Comparison of ENCODE assay signal across 26 cellular contexts in the genomic region with DNA sequence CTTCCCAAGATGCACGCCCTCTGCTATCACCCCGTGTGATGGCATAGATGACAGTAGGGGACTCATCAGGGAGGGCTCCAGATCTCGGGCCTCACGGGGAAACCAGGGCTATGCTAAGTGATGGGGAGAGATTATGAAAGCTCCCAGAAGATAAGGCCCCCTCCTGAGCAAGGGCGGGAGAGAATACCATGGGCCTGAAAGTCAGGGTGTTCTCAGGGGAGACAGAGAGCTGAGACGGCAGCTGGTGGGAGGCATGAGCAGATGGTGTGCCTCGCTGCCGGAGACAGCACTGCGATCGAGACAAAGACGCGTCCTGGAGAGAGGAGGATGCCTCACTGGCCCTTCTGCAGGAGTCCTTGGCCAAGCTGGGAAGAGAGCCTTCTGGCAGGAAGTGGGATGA.
DNase-seq lines count a peak whose midpoint lies in the region; ATAC-seq, FAIRE-seq and TF ChIP-seq lines count a peak whose summit lies in the region.
"Had no signal": no experiment of that assay in that cellular context is flagged by ENCODE, and none has a peak within 500 bp of the region (broad histone marks: within the 10 kb centered on the region; RNA-seq: fewer than 3 reads in every experiment).

No MANE protein-coding gene starts in this region.

- H3K9me3 ChIP-seq in A549 = peaks cover 8% of the 10 kb centered on the region; the same call in 2 of the 3 replicates
- H3K9me3 ChIP-seq: thyroid gland had no signal

- in situ Hi-C loops in G401 (cut with HindIII; ENCODE audit: low sequenced_read_pairs) = no loop called here

- no peak overlapping the region for H3K27ac Mint-ChIP-seq in activated T-helper 17 cell treated with anti-CD3 and anti-CD28 coated beads, Interleukin-2, amount 50 U/mL, for 72 hours
- H3K27ac Mint-ChIP-seq: activated CD4-positive, alpha-beta memory T cell treated with anti-CD3 and anti-CD28 coated beads for 36 hours; activated T-helper 2 cell treated with anti-CD3 and anti-CD28 coated beads, Interferon-gamma antibody, Interleukin-2, Interleukin-4, amounts not matched to agents 10 μg/mL and 5 μg/mL and 100 μg/mL, durations not matched to agents 14 hours and 24 hours and 36 hours; B cell had no signal

- H4K8ac ChIP-seq in mesendoderm (ENCODE audit: low read depth, low read length) = no peak overlapping the region

- no peaks in the 10 kb centered on the region for H3K27me3 ChIP-seq in mesendoderm (ENCODE audit: insufficient read depth, low read length, poor library complexity)
- H3K27me3 ChIP-seq: thyroid gland had no signal

- no peaks in the 10 kb centered on the region for H3K4me1 Mint-ChIP-seq in activated T-helper 17 cell treated with anti-CD3 and anti-CD28 coated beads, Interleukin-2, amount 50 U/mL, for 72 hours
- H3K4me1 Mint-ChIP-seq: B cell; stimulated activated naive CD8-positive, alpha-beta T cell treated with anti-CD3 and anti-CD28 coated beads, Interleukin-15, amount 100 ng/mL, for 72 hours had no signal

- H3K27ac ChIP-seq in A549 = no peak overlapping the region
- H3K27ac ChIP-seq in mesendoderm (ENCODE audit: low read depth, low read length) = no peak overlapping the region
- H3K27ac ChIP-seq: coronary artery, heart left ventricle, skin epidermis, thyroid gland had no signal

- no peak overlapping the region for H2AK5ac ChIP-seq in mesendoderm (ENCODE audit: low read length)

- H3K79me1 ChIP-seq in mesendoderm (ENCODE audit: low read length) = no peaks in the 10 kb centered on the region

- FAIRE-seq in A549 (lab: Jason Lieb, UNC) = no peak
- FAIRE-seq: GM18507, HTR-8/SVneo had no signal

- H3K4me3 Mint-ChIP-seq in activated T-helper 17 cell treated with anti-CD3 and anti-CD28 coated beads, Interleukin-2, amount 50 U/mL, for 72 hours = no peak overlapping the region
- H3K4me3 Mint-ChIP-seq: activated CD4-positive, alpha-beta memory T cell treated with anti-CD3 and anti-CD28 coated beads for 36 hours; B cell; stimulated activated naive CD8-positive, alpha-beta T cell treated with anti-CD3 and anti-CD28 coated beads, Interleukin-15, amount 100 ng/mL, for 72 hours had no signal

- no peak overlapping the region for H3K18ac ChIP-seq in mesendoderm (ENCODE audit: low read length)

- H3K4ac ChIP-seq in mesendoderm (ENCODE audit: low read depth, low read length) = no peak overlapping the region

- POLR2A ChIA-PET in A549 (lab: Yijun Ruan, JAX) = no interaction called here

- no peak overlapping the region for H3K9ac ChIP-seq in mesendoderm (ENCODE audit: low read length)

- no peak overlapping the region for H3K56ac ChIP-seq in mesendoderm (ENCODE audit: low read length)

- no peak for TF ChIP-seq POLR2A in A549 (IDR thresholded peaks at IDR 0.05; ENCODE audit: low read length)

- H2BK120ac ChIP-seq in mesendoderm (ENCODE audit: low read depth, low read length) = no peak overlapping the region

- TF ChIP-seq EP300 in A549 (IDR thresholded peaks at IDR 0.05) = no peak

- no peaks in the 10 kb centered on the region for H3K27me3 Mint-ChIP-seq in activated T-helper 17 cell treated with anti-CD3 and anti-CD28 coated beads, Interleukin-2, amount 50 U/mL, for 72 hours

- DNase-seq in A549 (ENCODE audit: low read depth in 1 of 2, low spot score in 1 of 2) = no peak
- peak; percentile 58 for DNase-seq in G401 (ENCODE audit: low spot score)
- DNase-seq in NCI-H524 treated with DMSO at 0.1 percent for 48 hours (lab: John Stamatoyannopoulos, UW) = peak; percentile 96
- peak; percentile 4 for DNase-seq in mesendoderm
- DNase-seq in NCI-H1436 treated with DMSO at 0.1 percent for 48 hours (lab: John Stamatoyannopoulos, UW) = no peak
- DNase-seq: activated CD4-positive, alpha-beta memory T cell treated with anti-CD3 and anti-CD28 coated beads for 36 hours; activated CD8-positive, alpha-beta memory T cell treated with anti-CD3 and anti-CD28 coated beads, Interleukin-2, amount 50 U/mL, for 48 hours; foreskin fibroblast; heart left ventricle; KBM-7; NCI-H1417; nucleus accumbens; stimulated activated CD8-positive, alpha-beta memory T cell treated with anti-CD3 and anti-CD28 coated beads, Interleukin-4, amount 100 ng/mL, for 48 hours; stimulated activated naive CD8-positive, alpha-beta T cell treated with anti-CD3 and anti-CD28 coated beads, Interleukin-15, amount 100 ng/mL, for 72 hours; T-helper 1 cell; thyroid gland had no signal

- CTCF ChIA-PET in A549 (lab: Yijun Ruan, JAX) = interaction anchor here (0.8 to 1.2 kb wide), 2 partner anchors 19 to 134 kb away, joined by 3 to 4 read pairs; no protein-coding TSS in a partner anchor

- no peaks in the 10 kb centered on the region for H3K79me2 ChIP-seq in mesendoderm (ENCODE audit: control insufficient read depth, insufficient read depth, low read length)

- no peaks in the 10 kb centered on the region for H3K36me3 ChIP-seq in mesendoderm (ENCODE audit: control insufficient read depth, insufficient read depth, low read length)
- H3K36me3 ChIP-seq: heart left ventricle, thyroid gland had no signal

- no peak overlapping the region for H4K5ac ChIP-seq in mesendoderm (ENCODE audit: low read length)

- WGBS in A549 (ENCODE audit: missing lambda C conversion rate) = 57% methylated on average over 12 of the region's 12 CpGs
- no CpG with 5 or more reads among the region's 12 CpGs for WGBS in mesendoderm (ENCODE audit: extremely low coverage, insufficient coverage, low lambda C conversion rate)

- H3K23ac ChIP-seq in mesendoderm (ENCODE audit: low read length) = no peak overlapping the region

- H3K4me2 ChIP-seq in A549 = no peak overlapping the region
- H3K4me2 ChIP-seq in mesendoderm (ENCODE audit: low read length) = no peak overlapping the region

- TF ChIP-seq CTCF in A549 (IDR thresholded peaks at IDR 0.05) = no peak

- H2BK15ac ChIP-seq in mesendoderm (replicated peaks; ENCODE audit: low read depth) = no peak overlapping the region

- H3K4me1 ChIP-seq in A549 (no peaks in the 10 kb centered on the region), mesendoderm (ENCODE audit: control insufficient read depth, low read depth, low read length) (no peaks in the 10 kb centered on the region)
- H3K4me1 ChIP-seq: thyroid gland had no signal

- no peaks in the 10 kb centered on the region for H3K9me3 Mint-ChIP-seq in activated T-helper 17 cell treated with anti-CD3 and anti-CD28 coated beads, Interleukin-2, amount 50 U/mL, for 72 hours
- H3K9me3 Mint-ChIP-seq: activated T-helper 2 cell treated with anti-CD3 and anti-CD28 coated beads, Interferon-gamma antibody, Interleukin-2, Interleukin-4, amounts not matched to agents 10 μg/mL and 5 μg/mL and 100 μg/mL, durations not matched to agents 14 hours and 24 hours and 36 hours; stimulated activated naive CD8-positive, alpha-beta T cell treated with anti-CD3 and anti-CD28 coated beads, Interleukin-15, amount 100 ng/mL, for 72 hours had no signal

- TF ChIP-seq RAD21 in A549 (conservative IDR thresholded peaks at IDR 0.05 in 1 of 2, IDR thresholded peaks at IDR 0.05 in 1 of 2) = no peak

- H2BK5ac ChIP-seq in mesendoderm (ENCODE audit: low read length) = no peak overlapping the region

- H3K36me3 Mint-ChIP-seq in activated T-helper 17 cell treated with anti-CD3 and anti-CD28 coated beads, Interleukin-2, amount 50 U/mL, for 72 hours (ENCODE audit: low read depth) = no peaks in the 10 kb centered on the region
- H3K36me3 Mint-ChIP-seq: activated CD4-positive, alpha-beta memory T cell treated with anti-CD3 and anti-CD28 coated beads for 36 hours had no signal

- H3K4me3 ChIP-seq in A549 = no peak overlapping the region
- H3K4me3 ChIP-seq in mesendoderm (ENCODE audit: low read length) = no peak overlapping the region
- H3K4me3 ChIP-seq: coronary artery, heart left ventricle, skin epidermis, thyroid gland had no signal

- ATAC-seq in A549 = peak; percentile 8 to 26; a peak in 1 of 6 replicates
- ATAC-seq in activated T-helper 17 cell treated with anti-CD3 and anti-CD28 coated beads, Interleukin-2, amount 50 U/mL, for 72 hours (replicated peaks) = no peak
- ATAC-seq in esophagus mucosa = no peak
- no peak for ATAC-seq in GM19395 (IDR thresholded peaks at IDR 0.05; ENCODE audit: unreplicated experiment)
- ATAC-seq: activated naive CD4-positive, alpha-beta T cell treated with anti-CD3 and anti-CD28 coated beads, Interleukin-2, amount 50 U/mL, for 72 hours; stimulated activated naive CD8-positive, alpha-beta T cell treated with anti-CD3 and anti-CD28 coated beads, Interleukin-15, amount 100 ng/mL, for 72 hours had no signal

TF ChIP-seq in A549, 52 proteins besides CTCF, POLR2A, EP300 and RAD21:
- TF ChIP-seq CBX2 (IDR thresholded peaks at IDR 0.05; ENCODE audit: borderline replicate concordance, low read depth) (no peak), RNF2 (IDR thresholded peaks at IDR 0.05; ENCODE audit: borderline replicate concordance, low read depth) (no peak), ESRRA (IDR thresholded peaks at IDR 0.05; ENCODE audit: borderline replicate concordance, low read length) (no peak), JUNB (IDR thresholded peaks at IDR 0.05) (no peak), ZSCAN20 (CRISPR knock-in tag; IDR thresholded peaks at IDR 0.05) (no peak), REST (IDR thresholded peaks at IDR 0.05) (no peak)

Comparison
In these comparisons a context has a peak if more than half of its experiments do, and no peak if none do; other contexts are left out.
1. ATAC-seq: peak in A549 (2 of 2); none in activated T-helper 17 cell treated with anti-CD3 and anti-CD28 coated beads, Interleukin-2, amount 50 U/mL, for 72 hours (single experiment), esophagus mucosa (single experiment) and GM19395 (single experiment).
2. DNase-seq: peak in G401 (single experiment), NCI-H524 treated with DMSO at 0.1 percent for 48 hours (single experiment) and mesendoderm (single experiment); none in A549 (0 of 2) and NCI-H1436 treated with DMSO at 0.1 percent for 48 hours (single experiment).